27 cellular contexts compared by ENCODE assay signal in the genomic region with DNA sequence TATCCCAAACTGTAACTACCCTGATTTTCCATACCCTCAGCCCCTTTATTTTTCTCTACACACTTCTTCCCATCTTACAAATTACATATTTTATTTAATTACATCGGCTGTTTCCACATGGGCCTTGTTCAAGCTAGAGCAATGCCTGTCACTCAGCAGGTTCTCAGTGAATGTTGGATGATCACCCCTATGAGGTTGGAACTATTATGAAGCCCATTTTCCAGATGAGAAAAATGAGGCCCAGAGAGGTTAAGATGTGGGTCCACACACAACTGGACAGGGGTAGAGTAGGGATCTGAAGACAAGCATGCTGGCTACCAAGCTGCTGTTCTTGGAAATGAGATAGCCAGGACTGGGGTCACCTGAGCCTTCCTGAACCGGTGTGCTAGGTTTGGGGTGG. TPM values are rescaled to one million over a fixed set of nuclear protein-coding genes. Genes with fewer than 3 reads are reported as not detected.
DNase-seq lines count a peak whose midpoint lies in the region; ATAC-seq, FAIRE-seq and TF ChIP-seq lines count a peak whose summit lies in the region.
"Had no signal": no experiment of that assay in that cellular context is flagged by ENCODE, and none has a peak within 500 bp of the region (broad histone marks: within the 10 kb centered on the region; RNA-seq: fewer than 3 reads in every experiment).

No MANE protein-coding gene starts in this region.

- no peaks in the 10 kb centered on the region for H3K36me3 ChIP-seq in HepG2 (replicated peaks in 1 of 2; ENCODE audit: control insufficient read depth in 1 of 2, insufficient read depth in 2 of 2, low read length in 2 of 2)
- H3K36me3 ChIP-seq in right lobe of liver, result no peaks in the 10 kb centered on the region
- no peaks in the 10 kb centered on the region for H3K36me3 ChIP-seq in neural progenitor cell
- no peaks in the 10 kb centered on the region for H3K36me3 ChIP-seq in transverse colon
- H3K36me3 ChIP-seq: BE2C, BLaER1 had no signal

- H3K4me1 ChIP-seq in HepG2 (ENCODE audit: insufficient read depth, low read length) (peaks cover 28% of the 10 kb centered on the region), right lobe of liver (peaks cover 0 to 7% (median 0%) of the 10 kb centered on the region in 4 donors), neural progenitor cell (no peaks in the 10 kb centered on the region), transverse colon (no peaks in the 10 kb centered on the region)
- H3K4me1 ChIP-seq: BE2C had no signal

- H3K27ac Mint-ChIP-seq in activated T-helper 17 cell treated with anti-CD3 and anti-CD28 coated beads, Interleukin-2, amount 50 U/mL, for 72 hours, result peak overlapping the region; percentile 16
- H3K27ac Mint-ChIP-seq in neural progenitor cell, result peak overlapping the region; percentile 27
- H3K27ac Mint-ChIP-seq: CD4-positive, CD25-positive, alpha-beta regulatory T cell had no signal

- intact Hi-C loops in HepG2 (cut with micrococcal nuclease; ENCODE audit: unreplicated experiment), result no loop called here
- intact Hi-C loops in right lobe of liver (cut with DNase I), result no loop called here
- intact Hi-C loops in transverse colon (cut with DNase I; ENCODE audit: low total_unique reads), result no loop called here

- H3F3A ChIP-seq in neural progenitor cell (ENCODE audit: low read depth), result peaks cover 14% of the 10 kb centered on the region

- no peak for DNase-seq in HepG2 (ENCODE audit: low spot score)
- DNase-seq in right lobe of liver, result no peak
- no peak for DNase-seq in neural progenitor cell (ENCODE audit: low spot score)
- DNase-seq in retina, result no peak
- no peak for DNase-seq in transverse colon
- DNase-seq in DMS79 (lab: John Stamatoyannopoulos, UW), result no peak
- DNase-seq: AML-193; BE2C; C1 segment of cervical spinal cord; CD4-positive, alpha-beta memory T cell; CD4-positive, CD25-positive, alpha-beta regulatory T cell; CD8-positive, alpha-beta memory T cell; COR-L47; DMS 273 treated with DMSO at 0.1 percent for 48 hours; DMS153; DMS53; DMS79 treated with DMSO at 0.1 percent for 48 hours; GF-D8 had no signal

- H3K4me3 ChIP-seq in HepG2 (replicated peaks in 1 of 3; ENCODE audit: insufficient read depth in 1 of 3, low read depth in 2 of 3, low read length in 3 of 3) (no peak overlapping the region), right lobe of liver (no peak overlapping the region), neural progenitor cell (no peak overlapping the region), transverse colon (no peak overlapping the region)
- H3K4me3 ChIP-seq: A549, BLaER1 had no signal

- no peak overlapping the region for H3K9ac ChIP-seq in HepG2 (ENCODE audit: insufficient read depth, low read depth, low read length)
- no peak overlapping the region for H3K9ac ChIP-seq in neural progenitor cell
- H3K9ac ChIP-seq: BLaER1 had no signal

- H3K9me3 Mint-ChIP-seq in activated T-helper 17 cell treated with anti-CD3 and anti-CD28 coated beads, Interleukin-2, amount 50 U/mL, for 72 hours, result no peaks in the 10 kb centered on the region
- H3K9me3 Mint-ChIP-seq in neural progenitor cell, result no peaks in the 10 kb centered on the region
- H3K9me3 Mint-ChIP-seq: CD4-positive, alpha-beta memory T cell; CD8-positive, alpha-beta memory T cell had no signal

- no peak for FAIRE-seq in HepG2 (lab: Jason Lieb, UNC)
- FAIRE-seq: A549, G401.6, GM12891, GM19239 had no signal

- H3K79me2 ChIP-seq in HepG2 (ENCODE audit: insufficient read depth, low read length) (no peaks in the 10 kb centered on the region), neural progenitor cell (ENCODE audit: low read depth) (no peaks in the 10 kb centered on the region)

- TF ChIP-seq CTCF in HepG2 (CRISPR knock-in tag; IDR thresholded peaks at IDR 0.05) (no peak), right lobe of liver (IDR thresholded peaks at IDR 0.05) (no peak), neural progenitor cell (IDR thresholded peaks at IDR 0.05) (no peak), transverse colon (IDR thresholded peaks at IDR 0.05) (no peak)

- H3K27me3 ChIP-seq in HepG2 (ENCODE audit: control insufficient read depth in 1 of 2, insufficient read depth in 2 of 2, low read length in 2 of 2), result no peaks in the 10 kb centered on the region; a peak in 1 of 5 replicates
- no peaks in the 10 kb centered on the region for H3K27me3 ChIP-seq in right lobe of liver
- H3K27me3 ChIP-seq in neural progenitor cell, result no peaks in the 10 kb centered on the region
- no peaks in the 10 kb centered on the region for H3K27me3 ChIP-seq in transverse colon
- H3K27me3 ChIP-seq: BE2C, BLaER1 had no signal

- no peak for TF ChIP-seq RAD21 in HepG2 (CRISPR knock-in tag; IDR thresholded peaks at IDR 0.05)

- H3K9me3 ChIP-seq in HepG2 (ENCODE audit: low read length) (no peaks in the 10 kb centered on the region), right lobe of liver (no peaks in the 10 kb centered on the region), neural progenitor cell (ENCODE audit: low read depth) (no peaks in the 10 kb centered on the region), transverse colon (no peaks in the 10 kb centered on the region)
- H3K9me3 ChIP-seq: BLaER1 had no signal

- POLR2A ChIA-PET in HepG2 (lab: Yijun Ruan, JAX), result no interaction called here

- in situ Hi-C loops in HepG2 (cut with HindIII; ENCODE audit: extremely low pct_ligation_motif_present, low pct_unique_long_range_greater_than_20kb), result no loop called here
- in situ Hi-C loops in transverse colon (cut with MboI; ENCODE audit: low pct_ligation_motif_present in 1 of 4, low pct_unique_long_range_greater_than_20kb in 1 of 4, low sequenced_read_pairs in 3 of 4), result no loop called here

- TF ChIP-seq EP300 in HepG2 (IDR thresholded peaks at IDR 0.05; ENCODE audit: low read depth in 2 of 2, low read length in 2 of 2), result no peak
- TF ChIP-seq EP300 in HepG2 (CRISPR knock-in tag; IDR thresholded peaks at IDR 0.05; ENCODE audit: borderline replicate concordance), result no peak
- TF ChIP-seq EP300 in transverse colon (IDR thresholded peaks at IDR 0.05; ENCODE audit: low read depth), result no peak

- H3K4me2 ChIP-seq in HepG2 (ENCODE audit: low read depth, low read length) (no peak overlapping the region), neural progenitor cell (no peak overlapping the region)
- H3K4me2 ChIP-seq: A549, BLaER1 had no signal

- H3K4me3 Mint-ChIP-seq in activated T-helper 17 cell treated with anti-CD3 and anti-CD28 coated beads, Interleukin-2, amount 50 U/mL, for 72 hours, result no peak overlapping the region
- no peak overlapping the region for H3K4me3 Mint-ChIP-seq in neural progenitor cell
- H3K4me3 Mint-ChIP-seq: CD14-positive monocyte; CD4-positive, alpha-beta memory T cell; CD4-positive, CD25-positive, alpha-beta regulatory T cell; CD8-positive, alpha-beta memory T cell had no signal

- H2AFZ ChIP-seq in HepG2 (ENCODE audit: low read length), result no peak overlapping the region
- H2AFZ ChIP-seq in neural progenitor cell (replicated peaks), result no peak overlapping the region

- no peaks in the 10 kb centered on the region for H4K20me1 ChIP-seq in HepG2 (ENCODE audit: insufficient read depth, low read length)
- H4K20me1 ChIP-seq in neural progenitor cell (ENCODE audit: low read depth), result no peaks in the 10 kb centered on the region
- H4K20me1 ChIP-seq: BLaER1 had no signal

- TF ChIP-seq POLR2A in HepG2 (IDR thresholded peaks at IDR 0.05; ENCODE audit: insufficient read depth in 1 of 2, low read depth in 2 of 2, low read length in 2 of 2) (no peak), right lobe of liver (IDR thresholded peaks at IDR 0.05) (no peak), transverse colon (IDR thresholded peaks at IDR 0.05) (no peak)

- no peaks in the 10 kb centered on the region for H3K4me1 Mint-ChIP-seq in activated T-helper 17 cell treated with anti-CD3 and anti-CD28 coated beads, Interleukin-2, amount 50 U/mL, for 72 hours
- peaks cover 6% of the 10 kb centered on the region for H3K4me1 Mint-ChIP-seq in neural progenitor cell
- H3K4me1 Mint-ChIP-seq: CD4-positive, alpha-beta memory T cell; CD4-positive, CD25-positive, alpha-beta regulatory T cell; CD8-positive, alpha-beta memory T cell had no signal

- no peaks in the 10 kb centered on the region for H3K27me3 Mint-ChIP-seq in activated T-helper 17 cell treated with anti-CD3 and anti-CD28 coated beads, Interleukin-2, amount 50 U/mL, for 72 hours
- peaks cover 8% of the 10 kb centered on the region for H3K27me3 Mint-ChIP-seq in neural progenitor cell (ENCODE audit: insufficient read depth, low read depth)
- H3K27me3 Mint-ChIP-seq: CD4-positive, alpha-beta memory T cell; CD4-positive, CD25-positive, alpha-beta regulatory T cell had no signal

- CTCF ChIA-PET in HepG2 (lab: Yijun Ruan, JAX; ENCODE audit: low intra/inter-chr PET ratio, low total read pairs), result no interaction called here

- no TSS peak for BruUV-seq in HepG2 (replicated peaks; lab: Mats Ljungman, UMichigan)

- no peaks in the 10 kb centered on the region for H3K36me3 Mint-ChIP-seq in activated T-helper 17 cell treated with anti-CD3 and anti-CD28 coated beads, Interleukin-2, amount 50 U/mL, for 72 hours (ENCODE audit: low read depth)
- H3K36me3 Mint-ChIP-seq in neural progenitor cell, result no peaks in the 10 kb centered on the region
- H3K36me3 Mint-ChIP-seq: CD14-positive monocyte; CD4-positive, alpha-beta memory T cell; CD4-positive, CD25-positive, alpha-beta regulatory T cell; CD8-positive, alpha-beta memory T cell had no signal

- ATAC-seq in HepG2, result no peak
- ATAC-seq in right lobe of liver, result no peak
- no peak for ATAC-seq in activated T-helper 17 cell treated with anti-CD3 and anti-CD28 coated beads, Interleukin-2, amount 50 U/mL, for 72 hours (replicated peaks)

- 99% methylated on average over 2 of the region's 2 CpGs for WGBS in HepG2 (ENCODE audit: low lambda C conversion rate)
- 100% methylated on average over 2 of the region's 2 CpGs for WGBS in right lobe of liver (ENCODE audit: insufficient coverage, low coverage, low lambda C conversion rate, missing lambda C conversion rate)
- 86% methylated on average over 2 of the region's 2 CpGs; no CpG with 5 or more reads in 1 of the 2 donors for WGBS in transverse colon (ENCODE audit: low coverage in 1 of 2), 2 donors

- no peak overlapping the region for H3K27ac ChIP-seq in HepG2 (ENCODE audit: extremely low read length, insufficient read depth, low read length)
- H3K27ac ChIP-seq in right lobe of liver, result no peak overlapping the region
- H3K27ac ChIP-seq in neural progenitor cell, result no peak overlapping the region
- no peak overlapping the region for H3K27ac ChIP-seq in transverse colon
- H3K27ac ChIP-seq: 22Rv1, A549, BLaER1 had no signal

RNA-seq across cellular contexts. Expression of a gene that starts 10.0 kb away (rescaled TPM):
- 0.80 and 1.3 TPM in 2 replicates for total RNA-seq in HepG2 (2016; rRNA removed; fragmentation: Illumina TruSeq; extraction: Trizol)
- 0.26 and 0.71 TPM in 2 replicates for total RNA-seq in HepG2 (2016; cell fraction: cytosol; rRNA removed; fragmentation: Illumina TruSeq; extraction: Trizol; ENCODE audit: low read depth)
- 0.56 and 0.87 TPM in 2 replicates for total RNA-seq in HepG2 (2016; cell fraction: insoluble cytoplasmic fraction; rRNA removed; fragmentation: Illumina TruSeq; extraction: Trizol)
- total RNA-seq in HepG2 (2016; cell fraction: membrane; rRNA removed; fragmentation: Illumina TruSeq; extraction: Trizol), result 0.59 and 1.5 TPM in 2 replicates
- total RNA-seq in HepG2 (2016; cell fraction: nucleus; rRNA removed; fragmentation: Illumina TruSeq; extraction: Trizol), result 1.6 and 2.6 TPM in 2 replicates
- 0.17 and 0.20 TPM in 2 replicates for polyA plus RNA-seq in HepG2 (2011; rRNA removed)
- polyA plus RNA-seq in HepG2 (2011; cell fraction: cytosol; rRNA removed), result 0.13 and 0.27 TPM in 2 replicates
- polyA plus RNA-seq in HepG2 (2011; cell fraction: nucleus; rRNA removed), result 0.40 and 0.93 TPM in 2 replicates
- polyA plus RNA-seq in HepG2 (2012), result not detected in 2 replicates
- 0.70 TPM in 2 replicates for polyA plus RNA-seq in HepG2 (2016; cell fraction: cytosol; fragmentation: Illumina TruSeq; extraction: Trizol; ENCODE audit: low read depth)
- 0.38 and 1.3 TPM in 2 replicates for polyA plus RNA-seq in HepG2 (2016; cell fraction: insoluble cytoplasmic fraction; fragmentation: Illumina TruSeq; extraction: Trizol; ENCODE audit: low read depth)
- polyA plus RNA-seq in HepG2 (2016; cell fraction: membrane; fragmentation: Illumina TruSeq; extraction: Trizol; ENCODE audit: low read depth), result 0.24 and 0.97 TPM in 2 replicates
- 0.82 and 1.5 TPM in 2 replicates for polyA plus RNA-seq in HepG2 (2016; cell fraction: nucleus; fragmentation: Illumina TruSeq; extraction: Trizol; ENCODE audit: insufficient read depth, low read depth)
- polyA minus RNA-seq in HepG2 (2011; rRNA and poly(A)+ RNA removed; ENCODE audit: low replicate concordance), result not detected in 2 replicates
- not detected in 2 replicates for polyA minus RNA-seq in HepG2 (2011; cell fraction: cytosol; rRNA and poly(A)+ RNA removed)
- polyA minus RNA-seq in HepG2 (2011; cell fraction: nucleus; rRNA and poly(A)+ RNA removed), result 0.64 and 0.75 TPM in 2 replicates
- total RNA-seq in right lobe of liver, result under 1 TPM in 1 of 6 experiments, not detected in 5; 0.40 TPM
- total RNA-seq in activated T-helper 17 cell treated with anti-CD3 and anti-CD28 coated beads, Interleukin-2, amount 50 U/mL, for 72 hours, result under 1 TPM; 0.24 to 0.50 TPM
- total RNA-seq in neural progenitor cell (ENCODE audit: low replicate concordance), result not detected in 2 replicates
- total RNA-seq in transverse colon, result not detected
- total RNA-seq: A172; CD4-positive, alpha-beta memory T cell; CD4-positive, CD25-positive, alpha-beta regulatory T cell; CD8-positive, alpha-beta memory T cell had no signal
- polyA plus RNA-seq: A549; CD14-positive monocyte; CD4-positive, alpha-beta memory T cell had no signal

RNA-seq across cellular contexts. Expression of a gene that starts 19.6 kb away (rescaled TPM):
- total RNA-seq in HepG2 (2016; rRNA removed; fragmentation: Illumina TruSeq; extraction: Trizol) (25.7 and 47.6 TPM in 2 replicates), right lobe of liver (100 to 1,000 TPM in 2 of 6 experiments, 10 to 100 TPM in 3, under 1 TPM in 1; 0.86 to 146 (median 65.3) TPM), neural progenitor cell (ENCODE audit: low replicate concordance) (0.30 TPM in 1 of 2 replicates, not detected in the other), transverse colon (not detected)
- 25.4 and 32.6 TPM in 2 replicates for total RNA-seq in HepG2 (2016; cell fraction: cytosol; rRNA removed; fragmentation: Illumina TruSeq; extraction: Trizol; ENCODE audit: low read depth)
- total RNA-seq in HepG2 (2016; cell fraction: insoluble cytoplasmic fraction; rRNA removed; fragmentation: Illumina TruSeq; extraction: Trizol), result 29.6 and 46.4 TPM in 2 replicates
- total RNA-seq in HepG2 (2016; cell fraction: membrane; rRNA removed; fragmentation: Illumina TruSeq; extraction: Trizol), result 20.2 and 24.3 TPM in 2 replicates
- total RNA-seq in HepG2 (2016; cell fraction: nucleus; rRNA removed; fragmentation: Illumina TruSeq; extraction: Trizol), result 34.1 and 40.9 TPM in 2 replicates
- polyA plus RNA-seq in HepG2 (2011; rRNA removed), result 36.1 and 73.0 TPM in 2 replicates
- polyA plus RNA-seq in HepG2 (2011; cell fraction: cytosol; rRNA removed), result 15.0 and 69.5 TPM in 2 replicates
- 13.2 and 42.5 TPM in 2 replicates for polyA plus RNA-seq in HepG2 (2011; cell fraction: nucleus; rRNA removed)
- 6.0 and 30.6 TPM in 2 replicates for polyA plus RNA-seq in HepG2 (2012)
- polyA plus RNA-seq in HepG2 (2016; cell fraction: cytosol; fragmentation: Illumina TruSeq; extraction: Trizol; ENCODE audit: low read depth), result 29.7 and 32.2 TPM in 2 replicates
- 44.0 and 52.6 TPM in 2 replicates for polyA plus RNA-seq in HepG2 (2016; cell fraction: insoluble cytoplasmic fraction; fragmentation: Illumina TruSeq; extraction: Trizol; ENCODE audit: low read depth)
- polyA plus RNA-seq in HepG2 (2016; cell fraction: membrane; fragmentation: Illumina TruSeq; extraction: Trizol; ENCODE audit: low read depth), result 28.8 and 30.2 TPM in 2 replicates
- polyA plus RNA-seq in HepG2 (2016; cell fraction: nucleus; fragmentation: Illumina TruSeq; extraction: Trizol; ENCODE audit: insufficient read depth, low read depth), result 111 and 114 TPM in 2 replicates
- polyA minus RNA-seq in HepG2 (2011; rRNA and poly(A)+ RNA removed; ENCODE audit: low replicate concordance), result 150 TPM in 1 of 2 replicates, not detected in the other
- 10.9 and 30.2 TPM in 2 replicates for polyA minus RNA-seq in HepG2 (2011; cell fraction: cytosol; rRNA and poly(A)+ RNA removed)
- polyA minus RNA-seq in HepG2 (2011; cell fraction: nucleus; rRNA and poly(A)+ RNA removed), result 9.2 and 18.0 TPM in 2 replicates
- total RNA-seq in activated T-helper 17 cell treated with anti-CD3 and anti-CD28 coated beads, Interleukin-2, amount 50 U/mL, for 72 hours, result under 1 TPM; 0.11 to 0.22 TPM
- total RNA-seq: A172 had no signal
- polyA plus RNA-seq: A549; CD14-positive monocyte; CD4-positive, alpha-beta memory T cell; CD4-positive, CD25-positive, alpha-beta regulatory T cell; CD8-positive, alpha-beta memory T cell had no signal

RNA-seq across cellular contexts. Expression of a gene that starts 27.0 kb away (rescaled TPM):
- total RNA-seq in HepG2 (2016; rRNA removed; fragmentation: Illumina TruSeq; extraction: Trizol) (0.49 and 0.71 TPM in 2 replicates), right lobe of liver (1 to 10 TPM in 3 of 6 experiments, under 1 TPM in 3; 0.39 to 1.3 (median 0.96) TPM), neural progenitor cell (ENCODE audit: low replicate concordance) (0.62 TPM in 1 of 2 replicates, not detected in the other), transverse colon (10 to 100 TPM in 2 of 4 donors, 1 to 10 TPM in 1, not detected in 1; 4.4 to 27.7 (median 21.1) TPM)
- 0.53 and 1.0 TPM in 2 replicates for total RNA-seq in HepG2 (2016; cell fraction: cytosol; rRNA removed; fragmentation: Illumina TruSeq; extraction: Trizol; ENCODE audit: low read depth)
- 0.40 and 0.97 TPM in 2 replicates for total RNA-seq in HepG2 (2016; cell fraction: insoluble cytoplasmic fraction; rRNA removed; fragmentation: Illumina TruSeq; extraction: Trizol)
- total RNA-seq in HepG2 (2016; cell fraction: membrane; rRNA removed; fragmentation: Illumina TruSeq; extraction: Trizol), result 0.62 and 0.93 TPM in 2 replicates
- total RNA-seq in HepG2 (2016; cell fraction: nucleus; rRNA removed; fragmentation: Illumina TruSeq; extraction: Trizol), result 2.8 and 3.5 TPM in 2 replicates
- polyA plus RNA-seq in HepG2 (2011; rRNA removed), result 0.98 and 1.7 TPM in 2 replicates
- 0.49 and 0.85 TPM in 2 replicates for polyA plus RNA-seq in HepG2 (2011; cell fraction: cytosol; rRNA removed)
- polyA plus RNA-seq in HepG2 (2011; cell fraction: nucleus; rRNA removed), result 1.8 and 2.5 TPM in 2 replicates
- 0.66 and 0.72 TPM in 2 replicates for polyA plus RNA-seq in HepG2 (2012)
- 0.19 and 0.31 TPM in 2 replicates for polyA plus RNA-seq in HepG2 (2016; cell fraction: cytosol; fragmentation: Illumina TruSeq; extraction: Trizol; ENCODE audit: low read depth)
- polyA plus RNA-seq in HepG2 (2016; cell fraction: insoluble cytoplasmic fraction; fragmentation: Illumina TruSeq; extraction: Trizol; ENCODE audit: low read depth), result 0.82 and 1.2 TPM in 2 replicates
- polyA plus RNA-seq in HepG2 (2016; cell fraction: membrane; fragmentation: Illumina TruSeq; extraction: Trizol; ENCODE audit: low read depth), result 0.36 and 0.50 TPM in 2 replicates
- 3.9 and 6.0 TPM in 2 replicates for polyA plus RNA-seq in HepG2 (2016; cell fraction: nucleus; fragmentation: Illumina TruSeq; extraction: Trizol; ENCODE audit: insufficient read depth, low read depth)
- polyA minus RNA-seq in HepG2 (2011; rRNA and poly(A)+ RNA removed; ENCODE audit: low replicate concordance), result 1.6 and 2.4 TPM in 2 replicates
- 1.5 TPM in 1 of 2 replicates, not detected in the other for polyA minus RNA-seq in HepG2 (2011; cell fraction: cytosol; rRNA and poly(A)+ RNA removed)
- 0.64 and 0.99 TPM in 2 replicates for polyA minus RNA-seq in HepG2 (2011; cell fraction: nucleus; rRNA and poly(A)+ RNA removed)
- 10 to 100 TPM in 1 of 2 donors, 1 to 10 TPM in 1; 5.3 to 11.7 TPM for total RNA-seq in activated T-helper 17 cell treated with anti-CD3 and anti-CD28 coated beads, Interleukin-2, amount 50 U/mL, for 72 hours
- polyA plus RNA-seq: CD8-positive, alpha-beta memory T cell had no signal

RNA-seq across cellular contexts. Expression of a gene that starts 33.2 kb away (rescaled TPM):
- total RNA-seq in HepG2 (2016; rRNA removed; fragmentation: Illumina TruSeq; extraction: Trizol) (44.8 and 54.9 TPM in 2 replicates), right lobe of liver (10 to 100 TPM; 65.4 to 78.5 (median 75.7) TPM), neural progenitor cell (ENCODE audit: low replicate concordance) (46.8 and 88.7 TPM in 2 replicates), transverse colon (100 to 1,000 TPM in 3 of 4 donors, 10 to 100 TPM in 1; 95.9 to 207 (median 140) TPM)
- total RNA-seq in HepG2 (2016; cell fraction: cytosol; rRNA removed; fragmentation: Illumina TruSeq; extraction: Trizol; ENCODE audit: low read depth), result 85.6 and 90.7 TPM in 2 replicates
- total RNA-seq in HepG2 (2016; cell fraction: insoluble cytoplasmic fraction; rRNA removed; fragmentation: Illumina TruSeq; extraction: Trizol), result 38.6 and 58.5 TPM in 2 replicates
- total RNA-seq in HepG2 (2016; cell fraction: membrane; rRNA removed; fragmentation: Illumina TruSeq; extraction: Trizol), result 116 and 121 TPM in 2 replicates
- total RNA-seq in HepG2 (2016; cell fraction: nucleus; rRNA removed; fragmentation: Illumina TruSeq; extraction: Trizol), result 31.0 and 31.5 TPM in 2 replicates
- polyA plus RNA-seq in HepG2 (2011; rRNA removed), result 94.9 and 106 TPM in 2 replicates
- polyA plus RNA-seq in HepG2 (2011; cell fraction: cytosol; rRNA removed), result 72.5 and 101 TPM in 2 replicates
- polyA plus RNA-seq in HepG2 (2011; cell fraction: nucleus; rRNA removed), result 179 and 216 TPM in 2 replicates
- polyA plus RNA-seq in HepG2 (2012), result 59.3 and 80.8 TPM in 2 replicates
- 180 and 204 TPM in 2 replicates for polyA plus RNA-seq in HepG2 (2016; cell fraction: cytosol; fragmentation: Illumina TruSeq; extraction: Trizol; ENCODE audit: low read depth)
- polyA plus RNA-seq in HepG2 (2016; cell fraction: insoluble cytoplasmic fraction; fragmentation: Illumina TruSeq; extraction: Trizol; ENCODE audit: low read depth), result 76.3 and 81.0 TPM in 2 replicates
- 201 and 210 TPM in 2 replicates for polyA plus RNA-seq in HepG2 (2016; cell fraction: membrane; fragmentation: Illumina TruSeq; extraction: Trizol; ENCODE audit: low read depth)
- 122 and 131 TPM in 2 replicates for polyA plus RNA-seq in HepG2 (2016; cell fraction: nucleus; fragmentation: Illumina TruSeq; extraction: Trizol; ENCODE audit: insufficient read depth, low read depth)
- polyA minus RNA-seq in HepG2 (2011; rRNA and poly(A)+ RNA removed; ENCODE audit: low replicate concordance), result 64.5 and 74.9 TPM in 2 replicates
- polyA minus RNA-seq in HepG2 (2011; cell fraction: cytosol; rRNA and poly(A)+ RNA removed), result 28.8 and 32.4 TPM in 2 replicates
- polyA minus RNA-seq in HepG2 (2011; cell fraction: nucleus; rRNA and poly(A)+ RNA removed), result 29.3 and 33.5 TPM in 2 replicates
- 100 to 1,000 TPM; 109 to 121 TPM for total RNA-seq in activated T-helper 17 cell treated with anti-CD3 and anti-CD28 coated beads, Interleukin-2, amount 50 U/mL, for 72 hours

RNA-seq across cellular contexts. Expression of a gene that starts 45.7 kb away (rescaled TPM):
- total RNA-seq in HepG2 (2016; rRNA removed; fragmentation: Illumina TruSeq; extraction: Trizol) (not detected in 2 replicates), right lobe of liver (not detected), neural progenitor cell (ENCODE audit: low replicate concordance) (0.06 TPM in 1 of 2 replicates, not detected in the other), transverse colon (under 1 TPM in 1 of 4 donors, not detected in 3; 0.32 TPM)
- 0.09 TPM in 1 of 2 replicates, not detected in the other for total RNA-seq in HepG2 (2016; cell fraction: cytosol; rRNA removed; fragmentation: Illumina TruSeq; extraction: Trizol; ENCODE audit: low read depth)
- not detected in 2 replicates for total RNA-seq in HepG2 (2016; cell fraction: insoluble cytoplasmic fraction; rRNA removed; fragmentation: Illumina TruSeq; extraction: Trizol)
- total RNA-seq in HepG2 (2016; cell fraction: membrane; rRNA removed; fragmentation: Illumina TruSeq; extraction: Trizol), result not detected in 2 replicates
- not detected in 2 replicates for total RNA-seq in HepG2 (2016; cell fraction: nucleus; rRNA removed; fragmentation: Illumina TruSeq; extraction: Trizol)
- not detected in 2 replicates for polyA plus RNA-seq in HepG2 (2011; rRNA removed)
- not detected in 2 replicates for polyA plus RNA-seq in HepG2 (2011; cell fraction: cytosol; rRNA removed)
- polyA plus RNA-seq in HepG2 (2011; cell fraction: nucleus; rRNA removed), result not detected in 2 replicates
- polyA plus RNA-seq in HepG2 (2012), result not detected in 2 replicates
- polyA plus RNA-seq in HepG2 (2016; cell fraction: cytosol; fragmentation: Illumina TruSeq; extraction: Trizol; ENCODE audit: low read depth), result not detected in 2 replicates
- not detected in 2 replicates for polyA plus RNA-seq in HepG2 (2016; cell fraction: insoluble cytoplasmic fraction; fragmentation: Illumina TruSeq; extraction: Trizol; ENCODE audit: low read depth)
- not detected in 2 replicates for polyA plus RNA-seq in HepG2 (2016; cell fraction: membrane; fragmentation: Illumina TruSeq; extraction: Trizol; ENCODE audit: low read depth)
- not detected in 2 replicates for polyA plus RNA-seq in HepG2 (2016; cell fraction: nucleus; fragmentation: Illumina TruSeq; extraction: Trizol; ENCODE audit: insufficient read depth, low read depth)
- polyA minus RNA-seq in HepG2 (2011; rRNA and poly(A)+ RNA removed; ENCODE audit: low replicate concordance), result not detected in 2 replicates
- not detected in 2 replicates for polyA minus RNA-seq in HepG2 (2011; cell fraction: cytosol; rRNA and poly(A)+ RNA removed)
- polyA minus RNA-seq in HepG2 (2011; cell fraction: nucleus; rRNA and poly(A)+ RNA removed), result not detected in 2 replicates
- total RNA-seq in activated T-helper 17 cell treated with anti-CD3 and anti-CD28 coated beads, Interleukin-2, amount 50 U/mL, for 72 hours, result under 1 TPM; 0.42 to 0.54 TPM
- total RNA-seq: A172; CD4-positive, alpha-beta memory T cell; CD4-positive, CD25-positive, alpha-beta regulatory T cell; CD8-positive, alpha-beta memory T cell had no signal
- polyA plus RNA-seq: A549; CD14-positive monocyte; CD4-positive, alpha-beta memory T cell; CD4-positive, CD25-positive, alpha-beta regulatory T cell; CD8-positive, alpha-beta memory T cell had no signal
